ENCODE assay signal across 13 cellular contexts in the genomic region with DNA sequence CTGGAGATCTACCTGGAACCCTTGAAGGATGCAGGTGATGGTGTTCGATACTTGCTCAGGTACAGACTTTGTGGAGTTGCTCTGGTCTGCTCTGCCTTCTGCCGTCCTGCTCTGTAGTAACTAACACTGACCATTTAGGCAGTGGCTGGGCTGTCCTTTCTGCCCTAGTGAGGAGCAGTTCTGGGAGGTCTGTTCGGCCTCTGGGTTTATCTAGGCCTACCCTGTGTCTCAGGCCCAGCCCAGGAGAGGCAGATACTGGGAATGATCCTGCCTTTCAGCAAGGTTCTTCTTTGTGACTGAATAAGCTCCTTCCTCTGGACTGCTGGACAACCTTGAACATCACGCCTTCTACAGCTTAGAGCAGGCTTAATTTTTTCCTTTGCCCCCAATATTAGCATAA. TPM values are rescaled to one million over a fixed set of nuclear protein-coding genes. Genes with fewer than 3 reads are reported as not detected.
DNase-seq lines count a peak whose midpoint lies in the region; ATAC-seq and TF ChIP-seq lines count a peak whose summit lies in the region.
"Had no signal": no experiment of that assay in that cellular context is flagged by ENCODE, and none has a peak within 500 bp of the region (broad histone marks: within the 10 kb centered on the region; RNA-seq: fewer than 3 reads in every experiment).

No MANE protein-coding gene starts in this region.

- peaks cover 56% of the 10 kb centered on the region for H3K4me1 Mint-ChIP-seq in activated naive CD4-positive, alpha-beta T cell treated with anti-CD3 and anti-CD28 coated beads, Interleukin-2, amount 50 U/mL, for 24 hours
- peaks cover 50% of the 10 kb centered on the region for H3K4me1 Mint-ChIP-seq in activated CD8-positive, alpha-beta T cell treated with anti-CD3 and anti-CD28 coated beads, Interleukin-2, amount 10 ng/mL, durations not matched to agents 7 days and 5 days (ENCODE audit: low read depth)
- peaks cover 54% of the 10 kb centered on the region for H3K4me1 Mint-ChIP-seq in stimulated activated memory B cell treated with anti-CD40 and anti-IgM and Interleukin-4, amounts not matched to agents 10 μg/mL and 1 μg/mL and 100 μg/mL, for 72 hours

- no peak for ATAC-seq in activated CD8-positive, alpha-beta T cell treated with anti-CD3 and anti-CD28 coated beads, Interleukin-2, amount 10 ng/mL, durations not matched to agents 7 days and 5 days
- ATAC-seq in stimulated activated memory B cell treated with anti-CD40 and anti-IgM and Interleukin-4, amounts not matched to agents 10 μg/mL and 1 μg/mL and 100 μg/mL, for 72 hours = no peak
- ATAC-seq in HG03045 (IDR thresholded peaks at IDR 0.05; ENCODE audit: unreplicated experiment) = no peak
- ATAC-seq in body of pancreas = no peak

- DNase-seq in activated naive CD4-positive, alpha-beta T cell treated with anti-CD3 and anti-CD28 coated beads, Interleukin-2, amount 50 U/mL, for 16 hours = no peak
- no peak for DNase-seq in activated CD8-positive, alpha-beta T cell treated with anti-CD3 and anti-CD28 coated beads, Interleukin-2, amount 10 ng/mL, durations not matched to agents 7 days and 5 days
- DNase-seq in hepatocyte (ENCODE audit: low spot score) = no peak
- DNase-seq in body of pancreas = no peak
- DNase-seq in DMS79 (lab: John Stamatoyannopoulos, UW) = no peak
- DNase-seq: brain microvascular endothelial cell, NCI-H2081 treated with DMSO at 0.1 percent for 48 hours had no signal

- POLR2A ChIA-PET in activated CD8-positive, alpha-beta T cell treated with anti-CD3 and anti-CD28 coated beads, Interleukin-2, amount 10 ng/mL, durations not matched to agents 7 days and 5 days (lab: Charles Lee) = no interaction called here

- no peaks in the 10 kb centered on the region for H3K36me3 ChIP-seq in hepatocyte (replicated peaks; ENCODE audit: insufficient read depth, low read depth)
- no peaks in the 10 kb centered on the region for H3K36me3 ChIP-seq in body of pancreas (replicated peaks in 1 of 2; ENCODE audit: insufficient read depth in 1 of 2, low read depth in 2 of 2)

- H3K9me3 ChIP-seq in hepatocyte (ENCODE audit: low read depth) = no peaks in the 10 kb centered on the region
- H3K9me3 ChIP-seq in body of pancreas = no peaks in the 10 kb centered on the region

- no peak overlapping the region for H3K4me3 ChIP-seq in hepatocyte
- no peak overlapping the region for H3K4me3 ChIP-seq in body of pancreas

- CTCF ChIA-PET in activated CD8-positive, alpha-beta T cell treated with anti-CD3 and anti-CD28 coated beads, Interleukin-2, amount 10 ng/mL, durations not matched to agents 7 days and 5 days (lab: Charles Lee) = interaction anchor here (1.0 kb wide), 2 partner anchors 11 to 29 kb away, joined by 3 read pairs; no protein-coding TSS in a partner anchor

- peaks cover 17% of the 10 kb centered on the region for H4K20me1 ChIP-seq in hepatocyte (ENCODE audit: insufficient read depth, poor library complexity, severe bottlenecking)

- no peaks in the 10 kb centered on the region for H3K9me3 Mint-ChIP-seq in activated naive CD4-positive, alpha-beta T cell treated with anti-CD3 and anti-CD28 coated beads, Interleukin-2, amount 50 U/mL, for 24 hours
- no peaks in the 10 kb centered on the region for H3K9me3 Mint-ChIP-seq in activated CD8-positive, alpha-beta T cell treated with anti-CD3 and anti-CD28 coated beads, Interleukin-2, amount 10 ng/mL, durations not matched to agents 7 days and 5 days (ENCODE audit: insufficient read depth)
- H3K9me3 Mint-ChIP-seq in stimulated activated memory B cell treated with anti-CD40 and anti-IgM and Interleukin-4, amounts not matched to agents 10 μg/mL and 1 μg/mL and 100 μg/mL, for 72 hours = peaks cover 2% of the 10 kb centered on the region

- 92% methylated on average over 4 of the region's 4 CpGs for WGBS in hepatocyte (ENCODE audit: low lambda C conversion rate, missing lambda C conversion rate)
- 79 to 91% methylated on average over 2 to 4 of the region's 4 CpGs for WGBS in body of pancreas, 2 donors

- no peaks in the 10 kb centered on the region for H3K27me3 Mint-ChIP-seq in activated naive CD4-positive, alpha-beta T cell treated with anti-CD3 and anti-CD28 coated beads, Interleukin-2, amount 50 U/mL, for 24 hours
- H3K27me3 Mint-ChIP-seq in activated CD8-positive, alpha-beta T cell treated with anti-CD3 and anti-CD28 coated beads, Interleukin-2, amount 10 ng/mL, durations not matched to agents 7 days and 5 days (ENCODE audit: low read depth) = peaks cover 4% of the 10 kb centered on the region
- no peaks in the 10 kb centered on the region for H3K27me3 Mint-ChIP-seq in stimulated activated memory B cell treated with anti-CD40 and anti-IgM and Interleukin-4, amounts not matched to agents 10 μg/mL and 1 μg/mL and 100 μg/mL, for 72 hours

- no peak overlapping the region for H2AFZ ChIP-seq in hepatocyte

- H3K4me3 Mint-ChIP-seq in activated naive CD4-positive, alpha-beta T cell treated with anti-CD3 and anti-CD28 coated beads, Interleukin-2, amount 50 U/mL, for 24 hours = peak overlapping the region; percentile 91
- peak overlapping the region; percentile 90 for H3K4me3 Mint-ChIP-seq in activated CD8-positive, alpha-beta T cell treated with anti-CD3 and anti-CD28 coated beads, Interleukin-2, amount 10 ng/mL, durations not matched to agents 7 days and 5 days
- peak overlapping the region; percentile 88 for H3K4me3 Mint-ChIP-seq in stimulated activated memory B cell treated with anti-CD40 and anti-IgM and Interleukin-4, amounts not matched to agents 10 μg/mL and 1 μg/mL and 100 μg/mL, for 72 hours

- no peak overlapping the region for H3K27ac Mint-ChIP-seq in activated naive CD4-positive, alpha-beta T cell treated with anti-CD3 and anti-CD28 coated beads, Interleukin-2, amount 50 U/mL, for 24 hours
- no peak overlapping the region for H3K27ac Mint-ChIP-seq in activated CD8-positive, alpha-beta T cell treated with anti-CD3 and anti-CD28 coated beads, Interleukin-2, amount 10 ng/mL, durations not matched to agents 7 days and 5 days
- peak overlapping the region; percentile 88 for H3K27ac Mint-ChIP-seq in stimulated activated memory B cell treated with anti-CD40 and anti-IgM and Interleukin-4, amounts not matched to agents 10 μg/mL and 1 μg/mL and 100 μg/mL, for 72 hours

- peaks cover 8% of the 10 kb centered on the region for H3K4me1 ChIP-seq in hepatocyte (ENCODE audit: insufficient read depth)
- peaks cover 26% of the 10 kb centered on the region for H3K4me1 ChIP-seq in body of pancreas

- peak overlapping the region; percentile 82 for H3K4me2 ChIP-seq in hepatocyte

- H3K27ac ChIP-seq in hepatocyte (no peak overlapping the region), body of pancreas (no peak overlapping the region)
- H3K27ac ChIP-seq: brain microvascular endothelial cell had no signal

- TF ChIP-seq CTCF in hepatocyte (IDR thresholded peaks at IDR 0.05; ENCODE audit: poor library complexity) (no peak), body of pancreas (IDR thresholded peaks at IDR 0.05) (no peak)

- H3K27me3 ChIP-seq in hepatocyte (no peaks in the 10 kb centered on the region), body of pancreas (no peaks in the 10 kb centered on the region)
- H3K27me3 ChIP-seq: brain microvascular endothelial cell had no signal

- H3K79me2 ChIP-seq in hepatocyte = peaks cover 55% of the 10 kb centered on the region

- no peak for TF ChIP-seq POLR2A in body of pancreas (IDR thresholded peaks at IDR 0.05)

- H3K36me3 Mint-ChIP-seq in activated naive CD4-positive, alpha-beta T cell treated with anti-CD3 and anti-CD28 coated beads, Interleukin-2, amount 50 U/mL, for 24 hours = peaks cover 5% of the 10 kb centered on the region
- peaks cover 39% of the 10 kb centered on the region for H3K36me3 Mint-ChIP-seq in activated CD8-positive, alpha-beta T cell treated with anti-CD3 and anti-CD28 coated beads, Interleukin-2, amount 10 ng/mL, durations not matched to agents 7 days and 5 days (ENCODE audit: low read depth)
- peaks cover 32% of the 10 kb centered on the region for H3K36me3 Mint-ChIP-seq in stimulated activated memory B cell treated with anti-CD40 and anti-IgM and Interleukin-4, amounts not matched to agents 10 μg/mL and 1 μg/mL and 100 μg/mL, for 72 hours

- intact Hi-C loops in body of pancreas (cut with DNase I) = no loop called here

- no peaks in the 10 kb centered on the region for H3K9me2 ChIP-seq in hepatocyte (replicated peaks; ENCODE audit: insufficient read depth)

RNA-seq across cellular contexts. Expression of a gene that starts 1.7 kb away (rescaled TPM):
- 10 to 100 TPM; 23.8 to 27.3 TPM for total RNA-seq in activated CD8-positive, alpha-beta T cell treated with anti-CD3 and anti-CD28 coated beads, Interleukin-2, amount 10 ng/mL, durations not matched to agents 7 days and 5 days
- total RNA-seq in hepatocyte (20.1 and 24.9 TPM in 2 replicates), body of pancreas (10 to 100 TPM; 14.8 to 32.6 TPM)
- polyA plus RNA-seq in hepatocyte = 30.3 and 31.9 TPM in 2 replicates

RNA-seq across cellular contexts. Expression of a gene that starts 25.1 kb away (rescaled TPM):
- 1 to 10 TPM; 2.2 to 2.4 TPM for total RNA-seq in activated CD8-positive, alpha-beta T cell treated with anti-CD3 and anti-CD28 coated beads, Interleukin-2, amount 10 ng/mL, durations not matched to agents 7 days and 5 days
- 25.4 and 29.5 TPM in 2 replicates for total RNA-seq in hepatocyte
- 52.5 and 53.1 TPM in 2 replicates for polyA plus RNA-seq in hepatocyte
- total RNA-seq in body of pancreas = 1 to 10 TPM; 4.3 to 6.5 TPM

RNA-seq across cellular contexts. Expression of a gene that starts 33.2 kb away (rescaled TPM):
- total RNA-seq in activated CD8-positive, alpha-beta T cell treated with anti-CD3 and anti-CD28 coated beads, Interleukin-2, amount 10 ng/mL, durations not matched to agents 7 days and 5 days = under 1 TPM; 0.24 to 0.42 TPM
- 17.2 and 18.5 TPM in 2 replicates for total RNA-seq in hepatocyte
- polyA plus RNA-seq in hepatocyte = 36.6 and 48.9 TPM in 2 replicates
- 100 to 1,000 TPM; 163 to 226 TPM for total RNA-seq in body of pancreas
- total RNA-seq: glomerular endothelial cell, mesenteric fat pad, RPMI7951 had no signal

RNA-seq across cellular contexts. Expression of a gene that starts 51.6 kb away (rescaled TPM):
- total RNA-seq in activated CD8-positive, alpha-beta T cell treated with anti-CD3 and anti-CD28 coated beads, Interleukin-2, amount 10 ng/mL, durations not matched to agents 7 days and 5 days = 1 to 10 TPM; 1.1 to 1.7 TPM
- total RNA-seq in hepatocyte (23.8 and 26.4 TPM in 2 replicates), body of pancreas (10 to 100 TPM in 1 of 2 donors, 1 to 10 TPM in 1; 5.7 to 14.8 TPM)
- 28.5 and 34.1 TPM in 2 replicates for polyA plus RNA-seq in hepatocyte

Comparison
In these comparisons a context has a peak if more than half of its experiments do, and no peak if none do; other contexts are left out.
1. RNA of a gene that starts 33.2 kb away (total RNA-seq): 163 to 226 TPM in body of pancreas and 17.2 to 18.5 TPM in hepatocyte; 0.24 to 0.42 TPM in activated CD8-positive, alpha-beta T cell treated with anti-CD3 and anti-CD28 coated beads, Interleukin-2, amount 10 ng/mL, durations not matched to agents 7 days and 5 days; every median in the first group is over 10 times any median in the second.
2. Peak in every context shown above with its lines, with median percentiles within 50 percentile points of each other: H3K4me3 Mint-ChIP-seq.